Comparison of ENCODE assay signal across 1 cellular context in genomic region chr9:14062449-14063187, GRCh38.
A peak's percentile ranks its signal among the peaks of the same experiment; 100 is the strongest.
TF ChIP-seq lines count a peak whose summit lies in the region.

No MANE protein-coding gene starts in this region.

TF ChIP-seq in SK-N-SH, 30 proteins besides CTCF, POLR2A, EP300 and RAD21 (continued from another document):
- peak; percentile 88 for TF ChIP-seq MAX (IDR thresholded peaks at IDR 0.05; ENCODE audit: low read depth)
- TF ChIP-seq MEF2A (IDR thresholded peaks at IDR 0.05; ENCODE audit: borderline replicate concordance, low read depth): no peak
TF ChIP-seq in SK-N-SH: peak in this region for 16.
